ENCODE assay signal across 20 cellular contexts in the genomic region with DNA sequence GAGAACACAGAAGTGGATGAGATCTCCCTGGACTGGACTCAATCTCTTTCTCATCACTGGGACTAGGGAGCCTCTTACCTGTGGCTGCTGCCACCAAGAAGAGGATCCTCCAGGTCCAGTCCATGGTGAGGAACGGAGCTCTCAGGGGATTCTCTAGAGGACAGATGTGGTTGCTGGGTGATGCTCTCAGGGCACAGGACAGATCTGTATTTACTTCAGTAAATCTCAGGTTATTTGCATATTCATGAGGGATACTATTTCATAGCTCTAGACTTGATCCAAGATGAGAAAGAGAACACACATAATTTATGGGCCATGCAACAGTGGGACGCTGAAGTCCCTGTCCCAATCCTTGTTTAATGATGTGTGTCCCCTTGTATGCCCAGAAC.
DNase-seq lines count a peak whose midpoint lies in the region; ATAC-seq lines count a peak whose summit lies in the region.
"Had no signal": no experiment of that assay in that cellular context is flagged by ENCODE, and none has a peak within 500 bp of the region (broad histone marks: within the 10 kb centered on the region; RNA-seq: fewer than 3 reads in every experiment).

No MANE protein-coding gene starts in this region.

- H3K36me3 Mint-ChIP-seq in activated CD4-positive, alpha-beta T cell treated with anti-CD3 and anti-CD28 coated beads, Interleukin-2, amount 10 ng/mL, durations not matched to agents 24 days and 14 days (ENCODE audit: low read depth), result no peaks in the 10 kb centered on the region
- no peaks in the 10 kb centered on the region for H3K36me3 Mint-ChIP-seq in IgD-negative memory B cell
- H3K36me3 Mint-ChIP-seq in activated T-helper 2 cell treated with anti-CD3 and anti-CD28 coated beads, Interferon-gamma antibody, Interleukin-2, Interleukin-4, amounts not matched to agents 10 μg/mL and 5 μg/mL and 100 μg/mL, durations not matched to agents 14 hours and 24 hours and 36 hours (ENCODE audit: low read depth), result no peaks in the 10 kb centered on the region
- peaks cover 5% of the 10 kb centered on the region for H3K36me3 Mint-ChIP-seq in stimulated activated effector memory CD8-positive, alpha-beta T cell treated with anti-CD3 and anti-CD28 coated beads, Interleukin-12 subunit alpha, Interleukin-12 subunit beta, amount 100 ng/mL, for 72 hours

- H3K4me3 Mint-ChIP-seq in activated CD4-positive, alpha-beta T cell treated with anti-CD3 and anti-CD28 coated beads, Interleukin-2, amount 10 ng/mL, durations not matched to agents 24 days and 14 days, result peak overlapping the region; percentile 37
- peak overlapping the region; percentile 24 to 85 (median 78) for H3K4me3 Mint-ChIP-seq in IgD-negative memory B cell
- H3K4me3 Mint-ChIP-seq in activated T-helper 2 cell treated with anti-CD3 and anti-CD28 coated beads, Interferon-gamma antibody, Interleukin-2, Interleukin-4, amounts not matched to agents 10 μg/mL and 5 μg/mL and 100 μg/mL, durations not matched to agents 14 hours and 24 hours and 36 hours (ENCODE audit: low read depth), result peak overlapping the region; percentile 26
- peak overlapping the region; percentile 70 for H3K4me3 Mint-ChIP-seq in stimulated activated effector memory CD8-positive, alpha-beta T cell treated with anti-CD3 and anti-CD28 coated beads, Interleukin-12 subunit alpha, Interleukin-12 subunit beta, amount 100 ng/mL, for 72 hours
- H3K4me3 Mint-ChIP-seq: H9 had no signal

- H3K27ac Mint-ChIP-seq in activated CD4-positive, alpha-beta T cell treated with anti-CD3 and anti-CD28 coated beads, Interleukin-2, amount 10 ng/mL, durations not matched to agents 24 days and 14 days, result peak overlapping the region; percentile 52
- peak overlapping the region in 1 of 3 donors; percentile 1 for H3K27ac Mint-ChIP-seq in IgD-negative memory B cell
- H3K27ac Mint-ChIP-seq in activated T-helper 2 cell treated with anti-CD3 and anti-CD28 coated beads, Interferon-gamma antibody, Interleukin-2, Interleukin-4, amounts not matched to agents 10 μg/mL and 5 μg/mL and 100 μg/mL, durations not matched to agents 14 hours and 24 hours and 36 hours, result peak overlapping the region; percentile 39
- peak overlapping the region; percentile 63 for H3K27ac Mint-ChIP-seq in stimulated activated effector memory CD8-positive, alpha-beta T cell treated with anti-CD3 and anti-CD28 coated beads, Interleukin-12 subunit alpha, Interleukin-12 subunit beta, amount 100 ng/mL, for 72 hours
- H3K27ac Mint-ChIP-seq: H9 had no signal

- no peak for DNase-seq in activated CD4-positive, alpha-beta T cell treated with anti-CD3 and anti-CD28 coated beads, Interleukin-2, amount 10 ng/mL, durations not matched to agents 24 days and 14 days
- DNase-seq in activated CD4-positive, alpha-beta T cell treated with anti-CD3 and anti-CD28 coated beads for 48 hours, result no peak
- DNase-seq in activated T-helper 2 cell treated with anti-CD3 and anti-CD28 coated beads, Interferon-gamma antibody, Interleukin-2, Interleukin-4, amounts not matched to agents 10 μg/mL and 5 μg/mL and 100 μg/mL, durations not matched to agents 14 hours and 24 hours and 36 hours (ENCODE audit: low spot score), result no peak
- no peak for DNase-seq in stimulated activated effector memory CD8-positive, alpha-beta T cell treated with anti-CD3 and anti-CD28 coated beads, Interleukin-12 subunit alpha, Interleukin-12 subunit beta, amount 100 ng/mL, for 72 hours (ENCODE audit: low spot score in 2 of 2)
- DNase-seq in islet precursor cell (no peak), middle frontal gyrus (ENCODE audit: extremely low spot score, low spot score) (no peak), COLO829 (ENCODE audit: low spot score) (no peak)
- DNase-seq: adrenal gland, dermis blood vessel endothelial cell, erythroblast, H9, mammary epithelial cell, NCI-H1417, NCI-H82, PC-9, stomach, upper lobe of left lung had no signal

- peaks cover 46% of the 10 kb centered on the region for H3K4me1 Mint-ChIP-seq in activated CD4-positive, alpha-beta T cell treated with anti-CD3 and anti-CD28 coated beads, Interleukin-2, amount 10 ng/mL, durations not matched to agents 24 days and 14 days
- peaks cover 6 to 11% (median 9%) of the 10 kb centered on the region in 3 donors for H3K4me1 Mint-ChIP-seq in IgD-negative memory B cell
- H3K4me1 Mint-ChIP-seq in activated T-helper 2 cell treated with anti-CD3 and anti-CD28 coated beads, Interferon-gamma antibody, Interleukin-2, Interleukin-4, amounts not matched to agents 10 μg/mL and 5 μg/mL and 100 μg/mL, durations not matched to agents 14 hours and 24 hours and 36 hours (ENCODE audit: low read depth), result peaks cover 44% of the 10 kb centered on the region
- H3K4me1 Mint-ChIP-seq in stimulated activated effector memory CD8-positive, alpha-beta T cell treated with anti-CD3 and anti-CD28 coated beads, Interleukin-12 subunit alpha, Interleukin-12 subunit beta, amount 100 ng/mL, for 72 hours, result peaks cover 59% of the 10 kb centered on the region
- H3K4me1 Mint-ChIP-seq: H9 had no signal

- H3K9me3 Mint-ChIP-seq in activated CD4-positive, alpha-beta T cell treated with anti-CD3 and anti-CD28 coated beads, Interleukin-2, amount 10 ng/mL, durations not matched to agents 24 days and 14 days, result no peaks in the 10 kb centered on the region
- H3K9me3 Mint-ChIP-seq in IgD-negative memory B cell, result no peaks in the 10 kb centered on the region
- no peaks in the 10 kb centered on the region for H3K9me3 Mint-ChIP-seq in activated T-helper 2 cell treated with anti-CD3 and anti-CD28 coated beads, Interferon-gamma antibody, Interleukin-2, Interleukin-4, amounts not matched to agents 10 μg/mL and 5 μg/mL and 100 μg/mL, durations not matched to agents 14 hours and 24 hours and 36 hours
- H3K9me3 Mint-ChIP-seq in stimulated activated effector memory CD8-positive, alpha-beta T cell treated with anti-CD3 and anti-CD28 coated beads, Interleukin-12 subunit alpha, Interleukin-12 subunit beta, amount 100 ng/mL, for 72 hours, result no peaks in the 10 kb centered on the region

- no peaks in the 10 kb centered on the region for H3K27me3 Mint-ChIP-seq in activated CD4-positive, alpha-beta T cell treated with anti-CD3 and anti-CD28 coated beads, Interleukin-2, amount 10 ng/mL, durations not matched to agents 24 days and 14 days
- no peaks in the 10 kb centered on the region for H3K27me3 Mint-ChIP-seq in IgD-negative memory B cell
- H3K27me3 Mint-ChIP-seq in activated T-helper 2 cell treated with anti-CD3 and anti-CD28 coated beads, Interferon-gamma antibody, Interleukin-2, Interleukin-4, amounts not matched to agents 10 μg/mL and 5 μg/mL and 100 μg/mL, durations not matched to agents 14 hours and 24 hours and 36 hours (ENCODE audit: low read depth), result no peaks in the 10 kb centered on the region

- intact Hi-C loops in activated CD4-positive, alpha-beta T cell treated with anti-CD3 and anti-CD28 coated beads, Interleukin-2, amount 10 ng/mL, durations not matched to agents 24 days and 14 days (cut with micrococcal nuclease), result no loop called here
- intact Hi-C loops in activated T-helper 2 cell treated with anti-CD3 and anti-CD28 coated beads, Interferon-gamma antibody, Interleukin-2, Interleukin-4, amounts not matched to agents 10 μg/mL and 5 μg/mL and 100 μg/mL, durations not matched to agents 14 hours and 24 hours and 36 hours (cut with micrococcal nuclease), result no loop called here

- ATAC-seq in stimulated activated effector memory CD8-positive, alpha-beta T cell treated with anti-CD3 and anti-CD28 coated beads, Interleukin-12 subunit alpha, Interleukin-12 subunit beta, amount 100 ng/mL, for 72 hours, result peak; percentile 29
- ATAC-seq: GM12878, sciatic nerve had no signal

Comparison
In these comparisons a context has a peak if more than half of its experiments do, and no peak if none do; other contexts are left out.
1. H3K4me3 Mint-ChIP-seq: peak in every context shown above with its lines; median percentile 78 in IgD-negative memory B cell; 70 in stimulated activated effector memory CD8-positive, alpha-beta T cell treated with anti-CD3 and anti-CD28 coated beads, Interleukin-12 subunit alpha, Interleukin-12 subunit beta, amount 100 ng/mL, for 72 hours; 37 in activated CD4-positive, alpha-beta T cell treated with anti-CD3 and anti-CD28 coated beads, Interleukin-2, amount 10 ng/mL, durations not matched to agents 24 days and 14 days; 26 in activated T-helper 2 cell treated with anti-CD3 and anti-CD28 coated beads, Interferon-gamma antibody, Interleukin-2, Interleukin-4, amounts not matched to agents 10 μg/mL and 5 μg/mL and 100 μg/mL, durations not matched to agents 14 hours and 24 hours and 36 hours.